Comparison of ENCODE assay signal across 9 cellular contexts in the genomic region with DNA sequence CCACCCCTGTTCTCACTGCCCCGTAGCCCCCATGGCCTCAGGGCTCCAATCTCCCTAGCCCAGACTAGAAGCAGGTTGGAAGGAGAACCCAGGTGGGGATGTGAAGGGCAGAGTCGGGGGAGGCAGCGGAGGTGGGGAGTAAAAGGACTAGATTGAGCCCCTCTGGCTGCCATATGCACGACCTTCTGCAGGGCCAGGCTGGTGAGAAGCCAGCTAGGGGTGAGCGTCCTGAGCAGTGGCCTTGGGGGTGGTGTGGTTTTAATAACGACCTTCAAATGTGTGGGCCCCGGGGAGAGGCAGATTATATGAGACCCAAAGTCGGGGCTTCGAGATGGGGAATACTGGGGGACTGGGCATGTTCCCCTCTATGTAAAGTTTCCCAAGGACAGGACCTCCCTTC.
DNase-seq lines count a peak whose midpoint lies in the region; ATAC-seq and TF ChIP-seq lines count a peak whose summit lies in the region.
"Had no signal": no experiment of that assay in that cellular context is flagged by ENCODE, and none has a peak within 500 bp of the region (broad histone marks: within the 10 kb centered on the region; RNA-seq: fewer than 3 reads in every experiment).

No MANE protein-coding gene starts in this region.

- H2AFZ ChIP-seq in neural cell (ENCODE audit: low read depth, low read length), result no peak overlapping the region

- TF ChIP-seq POLR2A in vagina (IDR thresholded peaks at IDR 0.05), result no peak

- H3K4me3 ChIP-seq in coronary artery (peak overlapping the region; percentile 70), neural cell (ENCODE audit: low read length) (peak overlapping the region; percentile 63), vagina (peak overlapping the region; percentile 54 to 75)

- H3K9me2 ChIP-seq in neural cell (ENCODE audit: insufficient read depth, low read length), result no peaks in the 10 kb centered on the region

- no peaks in the 10 kb centered on the region for H3K79me2 ChIP-seq in neural cell (replicated peaks; ENCODE audit: insufficient read depth, low read length)

- peak; percentile 33 for DNase-seq in left cardiac atrium
- no peak for DNase-seq in left ventricle myocardium superior
- DNase-seq in coronary artery (ENCODE audit: low spot score), result no peak
- no peak for DNase-seq in vagina (ENCODE audit: extremely low spot score in 2 of 2)
- DNase-seq in NCI-H146 (lab: John Stamatoyannopoulos, UW), result no peak
- DNase-seq in activated CD8-positive, alpha-beta memory T cell treated with anti-CD3 and anti-CD28 coated beads, Interleukin-2, amount 50 U/mL, for 4 hours, result no peak
- DNase-seq: stimulated activated CD4-positive, alpha-beta T cell treated with anti-CD3 and anti-CD28 coated beads, Interleukin-1b, Interleukin-23, amount 100 ng/mL, for 48 hours had no signal

- intact Hi-C loops in left cardiac atrium (cut with DNase I) (loop anchor here in 1 of 2 donors (10.0 kb wide), 1 partner anchor 307 kb away; a partner anchor contains a TSS), left ventricle myocardium superior (cut with micrococcal nuclease) (no loop called here), vagina (cut with DNase I) (loop anchor here (5.0 kb wide), 5 partner anchors 69 to 304 kb away; a partner anchor contains a TSS)

- peak overlapping the region; percentile 79 for H3K9ac ChIP-seq in neural cell (ENCODE audit: low read length)

- no peaks in the 10 kb centered on the region for H3F3A ChIP-seq in neural cell (ENCODE audit: insufficient read depth, low read length, poor library complexity, severe bottlenecking)

- TF ChIP-seq EP300 in neural cell (conservative IDR thresholded peaks at IDR 0.05; ENCODE audit: poor library complexity, severe bottlenecking), result no peak

- ATAC-seq in left cardiac atrium (no peak), left ventricle myocardium superior (no peak), HG02571 (IDR thresholded peaks at IDR 0.05; ENCODE audit: unreplicated experiment) (no peak)

- H4K20me1 ChIP-seq in neural cell (ENCODE audit: insufficient read depth), result no peaks in the 10 kb centered on the region

- H3K4me2 ChIP-seq in neural cell (ENCODE audit: low read length), result no peak overlapping the region

- peaks cover 81% of the 10 kb centered on the region for H3K4me1 ChIP-seq in vagina

- H3K27ac ChIP-seq in coronary artery, result peak overlapping the region; percentile 97 to 100
- H3K27ac ChIP-seq in neural cell (ENCODE audit: low read length), result peak overlapping the region; percentile 71
- peak overlapping the region; percentile 99 for H3K27ac ChIP-seq in vagina

- H3K9me3 ChIP-seq in neural cell (ENCODE audit: low read length) (no peaks in the 10 kb centered on the region), vagina (no peaks in the 10 kb centered on the region)

- TF ChIP-seq RAD21 in neural cell (conservative IDR thresholded peaks at IDR 0.05), result no peak

- H3K27me3 ChIP-seq in neural cell (ENCODE audit: insufficient read depth, low read depth, low read length), result no peaks in the 10 kb centered on the region
- H3K27me3 ChIP-seq in vagina, result no peaks in the 10 kb centered on the region

- TF ChIP-seq CTCF in coronary artery (IDR thresholded peaks at IDR 0.05) (no peak), neural cell (IDR thresholded peaks at IDR 0.05; ENCODE audit: poor library complexity, severe bottlenecking) (no peak), vagina (IDR thresholded peaks at IDR 0.05) (no peak)

- H3K36me3 ChIP-seq in neural cell (ENCODE audit: insufficient read depth, low read length) (no peaks in the 10 kb centered on the region), vagina (no peaks in the 10 kb centered on the region)

TF ChIP-seq in neural cell, 6 proteins besides CTCF, POLR2A, EP300 and RAD21:
- TF ChIP-seq MXI1 (conservative IDR thresholded peaks at IDR 0.05; ENCODE audit: poor library complexity, severe bottlenecking) (no peak), SMC3 (conservative IDR thresholded peaks at IDR 0.05; ENCODE audit: poor library complexity) (no peak), TAF1 (IDR thresholded peaks at IDR 0.05; ENCODE audit: low read depth) (no peak), POLR2AphosphoS5 (IDR thresholded peaks at IDR 0.05) (no peak), EZH2 (IDR thresholded peaks at IDR 0.05; ENCODE audit: borderline replicate concordance, insufficient read depth, low read length, poor library complexity, severe bottlenecking) (no peak)
- TF ChIP-seq, protein P1, sequence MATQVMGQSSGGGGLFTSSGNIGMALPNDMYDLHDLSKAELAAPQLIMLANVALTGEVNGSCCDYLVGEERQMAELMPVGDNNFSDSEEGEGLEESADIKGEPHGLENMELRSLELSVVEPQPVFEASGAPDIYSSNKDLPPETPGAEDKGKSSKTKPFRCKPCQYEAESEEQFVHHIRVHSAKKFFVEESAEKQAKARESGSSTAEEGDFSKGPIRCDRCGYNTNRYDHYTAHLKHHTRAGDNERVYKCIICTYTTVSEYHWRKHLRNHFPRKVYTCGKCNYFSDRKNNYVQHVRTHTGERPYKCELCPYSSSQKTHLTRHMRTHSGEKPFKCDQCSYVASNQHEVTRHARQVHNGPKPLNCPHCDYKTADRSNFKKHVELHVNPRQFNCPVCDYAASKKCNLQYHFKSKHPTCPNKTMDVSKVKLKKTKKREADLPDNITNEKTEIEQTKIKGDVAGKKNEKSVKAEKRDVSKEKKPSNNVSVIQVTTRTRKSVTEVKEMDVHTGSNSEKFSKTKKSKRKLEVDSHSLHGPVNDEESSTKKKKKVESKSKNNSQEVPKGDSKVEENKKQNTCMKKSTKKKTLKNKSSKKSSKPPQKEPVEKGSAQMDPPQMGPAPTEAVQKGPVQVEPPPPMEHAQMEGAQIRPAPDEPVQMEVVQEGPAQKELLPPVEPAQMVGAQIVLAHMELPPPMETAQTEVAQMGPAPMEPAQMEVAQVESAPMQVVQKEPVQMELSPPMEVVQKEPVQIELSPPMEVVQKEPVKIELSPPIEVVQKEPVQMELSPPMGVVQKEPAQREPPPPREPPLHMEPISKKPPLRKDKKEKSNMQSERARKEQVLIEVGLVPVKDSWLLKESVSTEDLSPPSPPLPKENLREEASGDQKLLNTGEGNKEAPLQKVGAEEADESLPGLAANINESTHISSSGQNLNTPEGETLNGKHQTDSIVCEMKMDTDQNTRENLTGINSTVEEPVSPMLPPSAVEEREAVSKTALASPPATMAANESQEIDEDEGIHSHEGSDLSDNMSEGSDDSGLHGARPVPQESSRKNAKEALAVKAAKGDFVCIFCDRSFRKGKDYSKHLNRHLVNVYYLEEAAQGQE (IDR thresholded peaks at IDR 0.05; ENCODE audit: borderline replicate concordance), result no peak
TF ChIP-seq in neural cell: peak in this region for 0.
